Comparison of ENCODE assay signal across 8 cellular contexts in the genomic region with DNA sequence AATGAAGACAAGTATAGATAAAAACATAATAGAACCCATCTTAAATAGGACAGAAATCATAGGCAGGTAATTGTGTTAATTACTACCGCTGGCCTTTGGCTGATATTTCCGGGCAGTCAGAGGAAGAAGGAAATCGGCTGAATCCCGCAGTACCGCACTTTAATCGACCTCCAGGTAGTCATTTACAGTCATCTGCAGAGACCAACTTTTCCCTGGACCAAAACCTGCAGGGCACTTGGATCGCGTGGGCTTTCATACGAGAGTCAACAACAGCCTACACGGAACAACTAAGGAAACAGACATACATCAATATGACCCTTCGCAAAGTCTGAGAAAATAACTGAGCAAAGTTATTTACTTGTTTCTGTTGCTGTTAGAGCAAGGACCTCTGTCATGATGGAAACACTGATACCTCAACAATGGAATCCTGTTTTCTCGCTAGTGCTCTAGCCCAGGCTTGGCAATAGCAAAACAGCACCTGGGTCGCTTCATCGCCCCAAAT. TPM values are rescaled to one million over a fixed set of nuclear protein-coding genes. Genes with fewer than 3 reads are reported as not detected.
DNase-seq lines count a peak whose midpoint lies in the region; ATAC-seq and TF ChIP-seq lines count a peak whose summit lies in the region.

No MANE protein-coding gene starts in this region.

- intact Hi-C loops in activated CD4-positive, alpha-beta T cell treated with anti-CD3 and anti-CD28 coated beads for 36 hours (cut with DNase I, micrococcal nuclease), result loop anchor here in 1 of 2 experiments (10.0 kb wide), 1 partner anchor 1372 kb away; no protein-coding TSS in a partner anchor
- intact Hi-C loops in PC-9 (cut with micrococcal nuclease; ENCODE audit: unreplicated experiment), result loop anchor here (2.0 kb wide), 1 partner anchor 54 kb away; the partner anchor contains the start of gene MSANTD4
- intact Hi-C loops in dendritic cell treated with granulocyte-macrophage colony-stimulating factor and Interleukin-4, amounts not matched to agents 40 ng/mL and 50 ng/mL, for 4 days (cut with micrococcal nuclease), result no loop called here

- H3K36me3 ChIP-seq in PC-9 (ENCODE audit: low read depth) (peaks cover 23% of the 10 kb centered on the region), muscle layer of duodenum (ENCODE audit: control insufficient read depth in 1 of 2, insufficient read depth in 2 of 2, low read length in 2 of 2) (peaks cover 11 to 15% of the 10 kb centered on the region in 2 donors)

- H3K4me3 ChIP-seq in PC-9 (peak overlapping the region; percentile 70), muscle layer of duodenum (ENCODE audit: low read depth in 1 of 2, low read length in 2 of 2) (peak overlapping the region; percentile 83 to 88)

- H3K9me3 ChIP-seq in PC-9 (ENCODE audit: insufficient read depth, low read depth) (no peaks in the 10 kb centered on the region), muscle layer of duodenum (ENCODE audit: control insufficient read depth in 1 of 2, low read length in 2 of 2) (no peaks in the 10 kb centered on the region)

- peak overlapping the region; percentile 96 for H2AFZ ChIP-seq in PC-9

- CTCF ChIA-PET in activated CD4-positive, alpha-beta T cell treated with anti-CD3 and anti-CD28 coated beads for 36 hours (lab: Charles Lee), result interaction anchor here (0.6 to 1.4 kb wide), 7 partner anchors 11 to 1129 kb away, joined by 3 to 7 read pairs (median 4); no protein-coding TSS in a partner anchor
- CTCF ChIA-PET in PC-9 (lab: Charles Lee), result no interaction called here

- H3K27me3 ChIP-seq in PC-9 (ENCODE audit: insufficient read depth, low read depth) (no peaks in the 10 kb centered on the region), muscle layer of duodenum (ENCODE audit: low read depth, low read length) (no peaks in the 10 kb centered on the region)

- H3K27me3 Mint-ChIP-seq in activated CD4-positive, alpha-beta T cell treated with anti-CD3 and anti-CD28 coated beads for 36 hours, result no peaks in the 10 kb centered on the region
- no peaks in the 10 kb centered on the region for H3K27me3 Mint-ChIP-seq in dendritic cell treated with granulocyte-macrophage colony-stimulating factor and Interleukin-4, amounts not matched to agents 40 ng/mL and 50 ng/mL, for 4 days

- H3K36me3 Mint-ChIP-seq in activated CD4-positive, alpha-beta T cell treated with anti-CD3 and anti-CD28 coated beads for 36 hours (ENCODE audit: low read depth), result peaks cover 16% of the 10 kb centered on the region
- peaks cover 33% of the 10 kb centered on the region for H3K36me3 Mint-ChIP-seq in dendritic cell treated with granulocyte-macrophage colony-stimulating factor and Interleukin-4, amounts not matched to agents 40 ng/mL and 50 ng/mL, for 4 days (ENCODE audit: low read depth)

- no peaks in the 10 kb centered on the region for H3K9me3 Mint-ChIP-seq in activated CD4-positive, alpha-beta T cell treated with anti-CD3 and anti-CD28 coated beads for 36 hours (ENCODE audit: low read depth)
- no peaks in the 10 kb centered on the region for H3K9me3 Mint-ChIP-seq in dendritic cell treated with granulocyte-macrophage colony-stimulating factor and Interleukin-4, amounts not matched to agents 40 ng/mL and 50 ng/mL, for 4 days

- peaks cover 19% of the 10 kb centered on the region; the same call in 1 of the 2 replicates for H4K20me1 ChIP-seq in PC-9 (ENCODE audit: insufficient read depth)

- H3K79me2 ChIP-seq in PC-9 (ENCODE audit: low read depth), result peaks cover 40% of the 10 kb centered on the region

- peak overlapping the region; percentile 86 for H3K4me2 ChIP-seq in PC-9

- POLR2A ChIA-PET in activated CD4-positive, alpha-beta T cell treated with anti-CD3 and anti-CD28 coated beads for 36 hours (lab: Charles Lee), result interaction anchor here (0.9 kb wide), 1 partner anchor 54 kb away, joined by 3 read pairs; the partner anchor contains the start of gene MSANTD4
- POLR2A ChIA-PET in PC-9 (lab: Charles Lee; ENCODE audit: unreplicated experiment), result interaction anchor here (0.6 kb wide), 1 partner anchor 212 kb away, joined by 3 read pairs; no protein-coding TSS in a partner anchor

- peak overlapping the region; percentile 91 for H3K27ac Mint-ChIP-seq in activated CD4-positive, alpha-beta T cell treated with anti-CD3 and anti-CD28 coated beads for 36 hours
- peak overlapping the region; percentile 96 for H3K27ac Mint-ChIP-seq in dendritic cell treated with granulocyte-macrophage colony-stimulating factor and Interleukin-4, amounts not matched to agents 40 ng/mL and 50 ng/mL, for 4 days

- TF ChIP-seq CTCF in PC-9 (conservative IDR thresholded peaks at IDR 0.05), result no peak

- H3K27ac ChIP-seq in PC-9 (peak overlapping the region; percentile 17), muscle layer of duodenum (ENCODE audit: low read length) (peak overlapping the region; percentile 93)

- no peaks in the 10 kb centered on the region for H3F3A ChIP-seq in PC-9 (ENCODE audit: insufficient read depth, low read depth)

- TSS peak; percentile 79 for BruUV-seq in PC-9 (replicated peaks; lab: Mats Ljungman, UMichigan)

- no peak for ATAC-seq in activated CD4-positive, alpha-beta T cell treated with anti-CD3 and anti-CD28 coated beads for 36 hours

- H3K4me1 Mint-ChIP-seq in activated CD4-positive, alpha-beta T cell treated with anti-CD3 and anti-CD28 coated beads for 36 hours, result peaks cover 39% of the 10 kb centered on the region
- peaks cover 25% of the 10 kb centered on the region for H3K4me1 Mint-ChIP-seq in dendritic cell treated with granulocyte-macrophage colony-stimulating factor and Interleukin-4, amounts not matched to agents 40 ng/mL and 50 ng/mL, for 4 days (ENCODE audit: low read depth)

- H3K9me2 ChIP-seq in PC-9 (ENCODE audit: insufficient read depth), result no peaks in the 10 kb centered on the region

- peaks cover 25% of the 10 kb centered on the region for H3K4me1 ChIP-seq in PC-9 (replicated peaks; ENCODE audit: insufficient read depth)
- peaks cover 3 to 32% of the 10 kb centered on the region in 2 donors for H3K4me1 ChIP-seq in muscle layer of duodenum (ENCODE audit: control insufficient read depth in 1 of 2, insufficient read depth in 2 of 2, low read length in 2 of 2)

- peak; percentile 10 for DNase-seq in activated CD4-positive, alpha-beta T cell treated with anti-CD3 and anti-CD28 coated beads for 36 hours
- DNase-seq in activated CD4-positive, alpha-beta T cell treated with anti-CD3 and anti-CD28 coated beads, Interleukin-2, amount 50 U/mL, for 4 hours, result no peak
- DNase-seq in PC-9, result no peak
- DNase-seq in kidney tubule cell (ENCODE audit: low spot score), result no peak
- no peak for DNase-seq in NCI-H446 (lab: John Stamatoyannopoulos, UW)
- DNase-seq in NCI-H2171 treated with DMSO at 0.1 percent for 48 hours (lab: John Stamatoyannopoulos, UW), result no peak

- H3K4me3 Mint-ChIP-seq in activated CD4-positive, alpha-beta T cell treated with anti-CD3 and anti-CD28 coated beads for 36 hours, result peak overlapping the region; percentile 87
- peak overlapping the region; percentile 96 for H3K4me3 Mint-ChIP-seq in dendritic cell treated with granulocyte-macrophage colony-stimulating factor and Interleukin-4, amounts not matched to agents 40 ng/mL and 50 ng/mL, for 4 days

RNA-seq across cellular contexts. Expression of gene KBTBD3, which starts 0.7 kb away (rescaled TPM):
- total RNA-seq in activated CD4-positive, alpha-beta T cell treated with anti-CD3 and anti-CD28 coated beads for 36 hours, result 1 to 10 TPM; 8.9 to 9.1 TPM
- total RNA-seq in PC-9 (2021), result 8.8 and 11.9 TPM in 2 replicates

RNA-seq across cellular contexts. Expression of gene AASDHPPT, which starts 1.0 kb away (rescaled TPM):
- 10 to 100 TPM; 28.7 to 51.0 TPM for total RNA-seq in activated CD4-positive, alpha-beta T cell treated with anti-CD3 and anti-CD28 coated beads for 36 hours
- 31.4 and 33.1 TPM in 2 replicates for total RNA-seq in PC-9 (2021)

RNA-seq across cellular contexts. Expression of gene MSANTD4, which starts 54.4 kb away (rescaled TPM):
- 10 to 100 TPM; 12.4 to 13.1 TPM for total RNA-seq in activated CD4-positive, alpha-beta T cell treated with anti-CD3 and anti-CD28 coated beads for 36 hours
- total RNA-seq in PC-9 (2021), result 11.0 and 13.6 TPM in 2 replicates
